In the genomic region with DNA sequence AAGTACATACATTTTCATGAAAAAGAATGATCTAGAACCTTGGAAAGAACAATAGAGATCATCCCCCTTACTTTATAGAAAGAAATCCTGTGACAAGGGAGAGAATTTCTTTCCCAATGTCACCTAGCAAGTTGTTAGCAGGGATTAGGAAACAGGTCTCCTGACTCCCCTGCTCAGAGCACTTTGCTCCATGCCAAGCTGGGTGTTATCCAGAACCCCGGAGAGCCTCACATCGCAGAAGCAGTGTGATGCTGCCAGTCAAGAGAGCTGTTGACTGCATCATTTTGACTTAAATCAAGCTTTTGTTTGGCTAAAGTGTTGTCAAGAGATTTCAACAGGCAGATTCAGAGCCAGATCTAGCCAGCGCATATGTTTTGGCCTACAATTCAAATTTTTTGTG, we compare ENCODE assay signal across 14 cellular contexts.
"Had no signal": no experiment of that assay in that cellular context is flagged by ENCODE, and none has a peak within 500 bp of the region (broad histone marks: within the 10 kb centered on the region; RNA-seq: fewer than 3 reads in every experiment).

No MANE protein-coding gene starts in this region.

- H3K9me3 Mint-ChIP-seq: activated naive CD4-positive, alpha-beta T cell treated with anti-CD3 and anti-CD28 coated beads, Interleukin-2, amount 50 U/mL, for 24 hours; stimulated activated naive B cell treated with anti-CD40 and anti-IgM and Interleukin-4, amounts not matched to agents 10 μg/mL and 1 μg/mL and 100 μg/mL, for 72 hours; T-cell; WTC11 had no signal

- H3K27ac Mint-ChIP-seq: activated CD4-positive, alpha-beta T cell treated with anti-CD3 and anti-CD28 coated beads for 36 hours; activated naive CD4-positive, alpha-beta T cell treated with anti-CD3 and anti-CD28 coated beads, Interleukin-2, amount 50 U/mL, for 24 hours; stimulated activated naive B cell treated with anti-CD40 and anti-IgM and Interleukin-4, amounts not matched to agents 10 μg/mL and 1 μg/mL and 100 μg/mL, for 72 hours; T-cell; WTC11 had no signal

- H3K27me3 ChIP-seq: ascending aorta, sigmoid colon, thyroid gland had no signal

- H3K4me1 ChIP-seq: thyroid gland had no signal

- H3K4me3 ChIP-seq: ascending aorta, sigmoid colon, spleen, thyroid gland had no signal

- H3K4me3 Mint-ChIP-seq: activated CD4-positive, alpha-beta T cell treated with anti-CD3 and anti-CD28 coated beads for 36 hours; activated naive CD4-positive, alpha-beta T cell treated with anti-CD3 and anti-CD28 coated beads, Interleukin-2, amount 50 U/mL, for 24 hours; stimulated activated naive B cell treated with anti-CD40 and anti-IgM and Interleukin-4, amounts not matched to agents 10 μg/mL and 1 μg/mL and 100 μg/mL, for 72 hours; T-cell; WTC11 had no signal

- H3K27me3 Mint-ChIP-seq: activated CD4-positive, alpha-beta T cell treated with anti-CD3 and anti-CD28 coated beads for 36 hours; activated naive CD4-positive, alpha-beta T cell treated with anti-CD3 and anti-CD28 coated beads, Interleukin-2, amount 50 U/mL, for 24 hours; stimulated activated naive B cell treated with anti-CD40 and anti-IgM and Interleukin-4, amounts not matched to agents 10 μg/mL and 1 μg/mL and 100 μg/mL, for 72 hours; T-cell had no signal

- DNase-seq: activated CD4-positive, alpha-beta T cell treated with anti-CD3 and anti-CD28 coated beads for 36 hours; activated CD4-positive, alpha-beta T cell treated with anti-CD3 and anti-CD28 coated beads, Interleukin-2, amount 50 U/mL, for 48 hours; activated gamma-delta T cell; effector CD4-positive, alpha-beta T cell; midbrain; sigmoid colon; spleen; stimulated activated CD4-positive, alpha-beta T cell treated with anti-CD3 and anti-CD28 coated beads, Interleukin-4, amount 100 ng/mL, for 4 hours; stimulated activated naive B cell treated with anti-CD40 and anti-IgM and Interleukin-4, amounts not matched to agents 10 μg/mL and 1 μg/mL and 100 μg/mL, for 72 hours; T-cell; thyroid gland had no signal

- H3K36me3 ChIP-seq: ascending aorta, sigmoid colon, spleen, thyroid gland had no signal

- H3K9me3 ChIP-seq: ascending aorta, sigmoid colon, spleen, thyroid gland had no signal

- ATAC-seq: activated CD4-positive, alpha-beta T cell treated with anti-CD3 and anti-CD28 coated beads for 36 hours; stimulated activated naive B cell treated with anti-CD40 and anti-IgM and Interleukin-4, amounts not matched to agents 10 μg/mL and 1 μg/mL and 100 μg/mL, for 72 hours; T-cell; WTC11 had no signal

- H3K27ac ChIP-seq: ascending aorta, sigmoid colon, spleen, thyroid gland had no signal

- H3K36me3 Mint-ChIP-seq: stimulated activated naive B cell treated with anti-CD40 and anti-IgM and Interleukin-4, amounts not matched to agents 10 μg/mL and 1 μg/mL and 100 μg/mL, for 72 hours; T-cell; WTC11 had no signal
